Comparison of ENCODE assay signal across 1 cellular context in the genomic region with DNA sequence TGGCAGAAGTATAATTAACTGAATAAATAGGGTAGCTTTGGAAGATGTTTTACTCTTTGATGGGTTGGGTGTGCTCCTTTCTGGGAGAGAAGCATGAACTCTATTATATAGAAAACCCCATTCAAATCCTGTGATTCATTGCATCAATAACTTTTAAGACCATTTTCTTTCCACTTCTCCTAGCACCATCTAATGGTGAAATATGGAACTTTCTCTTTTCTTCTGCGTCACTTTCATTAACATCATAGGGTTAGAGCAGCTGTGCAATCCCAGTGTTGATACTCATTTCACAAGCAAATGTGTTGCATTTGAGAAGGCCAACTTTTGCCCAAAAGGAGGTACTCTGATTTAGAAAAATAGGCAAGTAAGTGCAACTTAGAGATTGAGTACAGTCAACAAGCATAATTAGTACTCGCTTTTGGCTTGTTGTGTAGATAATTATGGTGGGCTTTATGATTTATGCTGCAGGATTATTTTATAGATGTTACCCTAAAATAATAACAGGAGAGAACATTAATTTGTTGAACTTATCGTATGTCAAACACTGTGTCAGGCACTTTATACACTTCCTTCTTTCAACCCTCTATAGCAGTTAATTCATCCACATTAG.
A peak's percentile ranks its signal among the peaks of the same experiment; 100 is the strongest.
TF ChIP-seq lines count a peak whose summit lies in the region.

No MANE protein-coding gene starts in this region.

TF ChIP-seq in HEK293, 187 proteins besides CTCF, POLR2A, EP300 and RAD21 (continued from another document):
- TF ChIP-seq PRDM1 (tag by site-specific recombination; IDR thresholded peaks at IDR 0.05) (peak; percentile 67; the same call in 1 of the 2 replicates), ZNF692 (tag by site-specific recombination; IDR thresholded peaks at IDR 0.05) (no peak), ZNF600 (tag by site-specific recombination; IDR thresholded peaks at IDR 0.05) (no peak), ZNF214 (tag by site-specific recombination; IDR thresholded peaks at IDR 0.05; ENCODE audit: borderline replicate concordance) (no peak), BCL11A (tag by site-specific recombination; IDR thresholded peaks at IDR 0.05; ENCODE audit: low read depth) (no peak), ZNF16 (tag by site-specific recombination; IDR thresholded peaks at IDR 0.05; ENCODE audit: low read depth) (no peak), ZBTB49 (tag by site-specific recombination; IDR thresholded peaks at IDR 0.05; ENCODE audit: low read depth) (no peak), OVOL3 (tag by site-specific recombination; IDR thresholded peaks at IDR 0.05) (no peak), ZNF2 (tag by site-specific recombination; IDR thresholded peaks at IDR 0.05) (peak; percentile 27; the same call in 1 of the 2 replicates), ZBTB48 (tag by site-specific recombination; IDR thresholded peaks at IDR 0.05) (no peak), ZNF830 (tag by site-specific recombination; IDR thresholded peaks at IDR 0.05; ENCODE audit: low read depth) (no peak), ZNF423 (tag by site-specific recombination; IDR thresholded peaks at IDR 0.05) (no peak)
TF ChIP-seq in HEK293: peak in this region for 5.
